Comparison of ENCODE assay signal across 28 cellular contexts in genomic region chr20:22227301-22227700, GRCh38.
"Had no signal": no experiment of that assay in that cellular context is flagged by ENCODE, and none has a peak within 500 bp of the region (broad histone marks: within the 10 kb centered on the region; RNA-seq: fewer than 3 reads in every experiment).

No MANE protein-coding gene starts in this region.

- H3K9ac ChIP-seq: parathyroid adenoma had no signal

- H3K27me3 Mint-ChIP-seq: activated B cell treated with CpG ODN at 0.5 μM for 24 hours; activated CD4-positive, alpha-beta T cell treated with anti-CD3 and anti-CD28 coated beads for 36 hours; activated naive CD8-positive, alpha-beta T cell; effector memory CD8-positive, alpha-beta T cell; T-helper 17 cell had no signal

- H3K9me3 Mint-ChIP-seq: activated B cell treated with CpG ODN at 0.5 μM for 24 hours; stimulated activated naive B cell treated with anti-CD40 and anti-IgM and Interleukin-4, amounts not matched to agents 10 μg/mL and 1 μg/mL and 100 μg/mL, for 72 hours had no signal

- H3K9me3 ChIP-seq: ascending aorta, lower lobe of right lung, mucosa of descending colon, psoas muscle, right atrium auricular region, stomach, suprapubic skin, tibial artery, upper lobe of right lung had no signal

- H3K79me2 ChIP-seq: parathyroid adenoma had no signal

- H3K4me3 Mint-ChIP-seq: activated B cell treated with CpG ODN at 0.5 μM for 24 hours; activated CD4-positive, alpha-beta T cell treated with anti-CD3 and anti-CD28 coated beads for 36 hours; activated naive CD8-positive, alpha-beta T cell; activated T-cell treated with anti-CD3 and anti-CD28 coated beads, Interleukin-2, amount 50 U/mL, for 72 hours; effector memory CD8-positive, alpha-beta T cell; stimulated activated naive B cell treated with anti-CD40 and anti-IgM and Interleukin-4, amounts not matched to agents 10 μg/mL and 1 μg/mL and 100 μg/mL, for 72 hours; T-helper 17 cell had no signal

- H3K36me3 ChIP-seq: ascending aorta, brain microvascular endothelial cell, lower lobe of right lung, right atrium auricular region, stomach, suprapubic skin, tibial artery, upper lobe of right lung had no signal

- H3K27me3 ChIP-seq: ascending aorta, brain microvascular endothelial cell, right atrium auricular region, suprapubic skin, tibial artery, upper lobe of right lung had no signal

- H2AFZ ChIP-seq: parathyroid adenoma had no signal

- H3K4me3 ChIP-seq: ascending aorta, lower lobe of right lung, mucosa of descending colon, psoas muscle, right atrium auricular region, stomach, suprapubic skin, tibial artery, upper lobe of right lung had no signal

- H3K36me3 Mint-ChIP-seq: activated naive CD8-positive, alpha-beta T cell; stimulated activated naive B cell treated with anti-CD40 and anti-IgM and Interleukin-4, amounts not matched to agents 10 μg/mL and 1 μg/mL and 100 μg/mL, for 72 hours had no signal

- ATAC-seq: activated CD4-positive, alpha-beta T cell treated with anti-CD3 and anti-CD28 coated beads for 36 hours; activated T-cell treated with anti-CD3 and anti-CD28 coated beads, Interleukin-2, amount 50 U/mL, for 72 hours; effector memory CD8-positive, alpha-beta T cell; left lobe of liver; lower lobe of right lung; mucosa of descending colon; psoas muscle; stimulated activated naive B cell treated with anti-CD40 and anti-IgM and Interleukin-4, amounts not matched to agents 10 μg/mL and 1 μg/mL and 100 μg/mL, for 72 hours; T-helper 17 cell; upper lobe of right lung had no signal

- H3K4me1 ChIP-seq: ascending aorta, lower lobe of right lung, parathyroid adenoma, psoas muscle, right atrium auricular region, stomach, suprapubic skin, tibial artery, upper lobe of right lung had no signal

- H3K4me1 Mint-ChIP-seq: activated B cell treated with CpG ODN at 0.5 μM for 24 hours; activated CD4-positive, alpha-beta T cell treated with anti-CD3 and anti-CD28 coated beads for 36 hours; stimulated activated naive B cell treated with anti-CD40 and anti-IgM and Interleukin-4, amounts not matched to agents 10 μg/mL and 1 μg/mL and 100 μg/mL, for 72 hours; T-helper 17 cell had no signal

- H3K27ac Mint-ChIP-seq: activated B cell treated with CpG ODN at 0.5 μM for 24 hours; activated CD4-positive, alpha-beta T cell treated with anti-CD3 and anti-CD28 coated beads for 36 hours; activated naive CD8-positive, alpha-beta T cell; activated T-cell treated with anti-CD3 and anti-CD28 coated beads, Interleukin-2, amount 50 U/mL, for 72 hours; effector memory CD8-positive, alpha-beta T cell; stimulated activated naive B cell treated with anti-CD40 and anti-IgM and Interleukin-4, amounts not matched to agents 10 μg/mL and 1 μg/mL and 100 μg/mL, for 72 hours; T-helper 17 cell had no signal

- H3K27ac ChIP-seq: ascending aorta, brain microvascular endothelial cell, lower lobe of right lung, parathyroid adenoma, psoas muscle, right atrium auricular region, stomach, suprapubic skin, tibial artery, upper lobe of right lung had no signal

- DNase-seq: activated B cell treated with CpG ODN at 0.5 μM for 24 hours; activated CD4-positive, alpha-beta T cell treated with anti-CD3 and anti-CD28 coated beads for 36 hours; activated effector memory CD4-positive, alpha-beta T cell treated with Interleukin-2 at 50 U/mL for 16 hours; activated naive CD4-positive, alpha-beta T cell treated with Interleukin-2 at 50 U/mL for 16 hours; activated T-cell treated with anti-CD3 and anti-CD28 coated beads for 4 hours; activated T-cell treated with anti-CD3 and anti-CD28 coated beads, Interleukin-2, amount 50 U/mL, for 72 hours; brain microvascular endothelial cell; caudate nucleus; cortex of kidney; effector memory CD8-positive, alpha-beta T cell; erythroblast; lower lobe of right lung; mesendoderm; mucosa of descending colon; psoas muscle; stimulated activated CD4-positive, alpha-beta T cell treated with anti-CD3 and anti-CD28 coated beads, Interleukin-15, amount 100 ng/mL, for 24 hours; stimulated activated CD4-positive, alpha-beta T cell treated with anti-CD3 and anti-CD28 coated beads, Interleukin-2, amount 100 ng/mL, for 24 hours; stimulated activated naive B cell treated with anti-CD40 and anti-IgM and Interleukin-4, amounts not matched to agents 10 μg/mL and 1 μg/mL and 100 μg/mL, for 72 hours; stomach; T-helper 17 cell; tibial artery; upper lobe of right lung had no signal
